9 cellular contexts compared by ENCODE assay signal in the genomic region with DNA sequence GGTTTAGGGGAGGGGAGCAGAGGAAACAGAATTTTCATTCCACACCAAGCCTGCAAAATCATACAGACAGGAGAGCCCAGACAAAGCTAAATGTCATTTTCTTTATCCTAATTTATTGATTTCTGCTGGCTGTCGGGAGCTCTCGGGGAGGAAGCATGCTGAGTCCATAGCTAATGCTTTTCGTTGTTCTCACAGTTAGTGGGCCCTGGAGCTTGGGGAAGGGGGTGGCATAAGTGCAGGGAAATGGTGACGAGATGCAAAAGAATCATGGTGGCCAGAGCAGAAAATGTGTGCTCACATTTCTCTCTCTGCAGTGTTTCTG.
DNase-seq lines count a peak whose midpoint lies in the region; ATAC-seq and TF ChIP-seq lines count a peak whose summit lies in the region.
"Had no signal": no experiment of that assay in that cellular context is flagged by ENCODE, and none has a peak within 500 bp of the region (broad histone marks: within the 10 kb centered on the region; RNA-seq: fewer than 3 reads in every experiment).

No MANE protein-coding gene starts in this region.

- H3K9me3 ChIP-seq in SK-N-MC (ENCODE audit: low read depth, low read length): no peaks in the 10 kb centered on the region
- no peaks in the 10 kb centered on the region for H3K9me3 ChIP-seq in hepatocyte (ENCODE audit: low read depth)
- H3K9me3 ChIP-seq in upper lobe of right lung: no peaks in the 10 kb centered on the region

- H3K27me3 ChIP-seq in hepatocyte (no peaks in the 10 kb centered on the region), upper lobe of right lung (no peaks in the 10 kb centered on the region)

- DNase-seq in DMS79 treated with DMSO at 0.1 percent for 48 hours (lab: John Stamatoyannopoulos, UW) (peak; percentile 69), DMS79 (lab: John Stamatoyannopoulos, UW) (no peak), SK-N-MC (ENCODE audit: low read depth, low spot score) (no peak), hepatocyte (ENCODE audit: low spot score) (no peak), upper lobe of right lung (no peak), AG08396 (ENCODE audit: low spot score) (no peak)
- DNase-seq in stimulated activated effector memory CD8-positive, alpha-beta T cell treated with anti-CD3 and anti-CD28 coated beads, Interleukin-12 subunit alpha, Interleukin-12 subunit beta, amount 100 ng/mL, for 72 hours (ENCODE audit: low spot score in 2 of 2): no peak

- H3K36me3 ChIP-seq in SK-N-MC (ENCODE audit: insufficient read depth, low read length) (no peaks in the 10 kb centered on the region), hepatocyte (replicated peaks; ENCODE audit: insufficient read depth, low read depth) (no peaks in the 10 kb centered on the region), upper lobe of right lung (no peaks in the 10 kb centered on the region)

- peak overlapping the region; percentile 81 for H3K27ac ChIP-seq in SK-N-MC
- H3K27ac ChIP-seq in hepatocyte: peak overlapping the region; percentile 80
- H3K27ac ChIP-seq in upper lobe of right lung: no peak overlapping the region
- H3K27ac ChIP-seq: 22Rv1 had no signal

- peak overlapping the region; percentile 91 for H3K27ac Mint-ChIP-seq in stimulated activated effector memory CD8-positive, alpha-beta T cell treated with anti-CD3 and anti-CD28 coated beads, Interleukin-12 subunit alpha, Interleukin-12 subunit beta, amount 100 ng/mL, for 72 hours

- intact Hi-C loops in upper lobe of right lung (cut with DNase I): no loop called here

- H4K20me1 ChIP-seq in hepatocyte (ENCODE audit: insufficient read depth, poor library complexity, severe bottlenecking): no peaks in the 10 kb centered on the region

- no peaks in the 10 kb centered on the region for H3K79me2 ChIP-seq in hepatocyte

- peak overlapping the region; percentile 71 for H3K4me3 Mint-ChIP-seq in stimulated activated effector memory CD8-positive, alpha-beta T cell treated with anti-CD3 and anti-CD28 coated beads, Interleukin-12 subunit alpha, Interleukin-12 subunit beta, amount 100 ng/mL, for 72 hours

- no peak overlapping the region for H2AFZ ChIP-seq in hepatocyte

- TF ChIP-seq CTCF in hepatocyte (IDR thresholded peaks at IDR 0.05; ENCODE audit: poor library complexity): no peak
- no peak for TF ChIP-seq CTCF in upper lobe of right lung (IDR thresholded peaks at IDR 0.05)

- H3K4me3 ChIP-seq in SK-N-MC: peak overlapping the region; percentile 39; the same call in 1 of the 2 replicates
- H3K4me3 ChIP-seq in hepatocyte: no peak overlapping the region
- no peak overlapping the region for H3K4me3 ChIP-seq in upper lobe of right lung

- peaks cover 54% of the 10 kb centered on the region for H3K4me1 Mint-ChIP-seq in stimulated activated effector memory CD8-positive, alpha-beta T cell treated with anti-CD3 and anti-CD28 coated beads, Interleukin-12 subunit alpha, Interleukin-12 subunit beta, amount 100 ng/mL, for 72 hours

- WGBS in hepatocyte (ENCODE audit: low lambda C conversion rate, missing lambda C conversion rate): 33% methylated on average over 4 of the region's 4 CpGs

- H3K9me2 ChIP-seq in hepatocyte (replicated peaks; ENCODE audit: insufficient read depth): no peaks in the 10 kb centered on the region

- no peaks in the 10 kb centered on the region for H3K9me3 Mint-ChIP-seq in stimulated activated effector memory CD8-positive, alpha-beta T cell treated with anti-CD3 and anti-CD28 coated beads, Interleukin-12 subunit alpha, Interleukin-12 subunit beta, amount 100 ng/mL, for 72 hours

- H3K4me2 ChIP-seq in hepatocyte: peak overlapping the region; percentile 21

- H3K36me3 Mint-ChIP-seq in stimulated activated effector memory CD8-positive, alpha-beta T cell treated with anti-CD3 and anti-CD28 coated beads, Interleukin-12 subunit alpha, Interleukin-12 subunit beta, amount 100 ng/mL, for 72 hours: peaks cover 5% of the 10 kb centered on the region

- H3K4me1 ChIP-seq in hepatocyte (ENCODE audit: insufficient read depth) (peaks cover 14% of the 10 kb centered on the region), upper lobe of right lung (peaks cover 27% of the 10 kb centered on the region)

- no peak for ATAC-seq in stimulated activated effector memory CD8-positive, alpha-beta T cell treated with anti-CD3 and anti-CD28 coated beads, Interleukin-12 subunit alpha, Interleukin-12 subunit beta, amount 100 ng/mL, for 72 hours
- ATAC-seq in upper lobe of right lung (no peak), GM21526 (IDR thresholded peaks at IDR 0.05; ENCODE audit: low FRiP score, unreplicated experiment) (no peak)

- H3K9ac ChIP-seq in SK-N-MC (ENCODE audit: insufficient read length): peak overlapping the region; percentile 16
